In the genomic region with DNA sequence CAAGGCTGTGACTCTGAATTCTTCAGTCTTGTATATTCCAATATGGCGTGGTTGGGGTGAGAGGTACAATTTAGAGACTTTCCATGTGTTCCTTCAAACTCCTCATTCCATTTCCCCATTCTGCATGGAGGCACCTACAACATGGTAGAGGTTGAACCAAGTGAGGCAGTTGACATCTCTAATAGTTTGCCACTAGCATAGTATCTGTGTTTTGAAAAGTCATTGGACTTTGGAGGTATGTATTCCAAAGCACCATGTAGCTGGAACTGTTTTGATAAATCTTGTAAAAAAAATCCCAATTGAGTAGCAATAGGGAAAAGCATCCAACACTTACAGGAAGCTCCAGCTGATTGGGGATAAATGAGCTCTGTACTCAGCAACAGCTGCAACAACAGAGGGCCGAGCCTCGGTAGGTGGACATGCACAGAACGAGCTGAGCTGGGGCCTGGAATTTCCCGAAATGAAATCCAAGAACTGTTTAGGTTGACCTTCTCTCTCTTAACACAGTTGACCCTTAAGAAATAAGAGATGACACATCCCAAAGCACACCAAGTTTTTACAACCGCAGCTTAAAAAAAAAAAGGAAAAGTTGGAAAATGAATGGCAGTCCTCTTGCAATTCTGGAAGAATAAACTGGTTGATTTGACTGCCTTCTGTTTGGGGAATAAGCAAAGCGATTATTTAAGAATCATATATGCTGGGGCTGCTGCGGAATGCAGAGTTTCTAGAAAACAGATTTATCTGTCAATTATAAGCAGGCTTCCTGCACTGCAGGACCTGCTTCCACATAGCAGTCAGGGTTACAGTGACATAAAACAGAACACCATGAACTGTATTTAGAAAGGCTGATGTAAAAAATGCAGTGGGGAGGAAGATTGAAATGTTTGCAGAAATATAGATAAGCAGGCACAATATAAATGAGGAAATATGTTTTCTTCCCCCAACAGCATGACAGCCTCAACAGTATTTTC, we compare ENCODE assay signal across 8 cellular contexts.
DNase-seq lines count a peak whose midpoint lies in the region; ATAC-seq and TF ChIP-seq lines count a peak whose summit lies in the region.

No MANE protein-coding gene starts in this region.

- ATAC-seq in HG02884 (IDR thresholded peaks at IDR 0.05; ENCODE audit: unreplicated experiment): peak; percentile 6
- no peak for ATAC-seq in GM21526 (IDR thresholded peaks at IDR 0.05; ENCODE audit: low FRiP score, unreplicated experiment)

- intact Hi-C loops in adrenal gland (cut with DNase I): no loop called here
- intact Hi-C loops in activated naive CD4-positive, alpha-beta T cell treated with anti-CD3 and anti-CD28 coated beads for 36 hours (cut with micrococcal nuclease): no loop called here

- CTCF ChIA-PET in activated naive CD4-positive, alpha-beta T cell treated with anti-CD3 and anti-CD28 coated beads for 36 hours (lab: Charles Lee): no interaction called here

- H3K36me3 Mint-ChIP-seq in activated naive CD4-positive, alpha-beta T cell treated with anti-CD3 and anti-CD28 coated beads for 36 hours (ENCODE audit: low read depth): no peaks in the 10 kb centered on the region

- no peak overlapping the region for H3K4me3 ChIP-seq in adrenal gland
- peak overlapping the region in 1 of 2 donors; percentile 1 for H3K4me3 ChIP-seq in stomach smooth muscle (ENCODE audit: low read length in 2 of 2)

- TF ChIP-seq CTCF in adrenal gland (IDR thresholded peaks at IDR 0.05): no peak

- H3K27ac ChIP-seq in adrenal gland: peak overlapping the region in 2 of 5 donors; percentile 11 to 28
- peak overlapping the region; percentile 25 for H3K27ac ChIP-seq in stomach smooth muscle (ENCODE audit: low read length)

- H3K9me3 ChIP-seq in adrenal gland (replicated peaks in 1 of 3) (no peaks in the 10 kb centered on the region), stomach smooth muscle (ENCODE audit: control insufficient read depth in 2 of 2, low read length in 2 of 2) (no peaks in the 10 kb centered on the region)

- peak in 6 of 7 donors; percentile 39 to 64 (median 55) for DNase-seq in adrenal gland
- peak; percentile 83 for DNase-seq in islet precursor cell
- no peak for DNase-seq in activated effector memory CD4-positive, alpha-beta T cell treated with anti-CD3 and anti-CD28 coated beads, Interleukin-2, amount 50 U/mL, for 16 hours
- DNase-seq in activated naive CD4-positive, alpha-beta T cell treated with anti-CD3 and anti-CD28 coated beads for 36 hours: no peak
- no peak for DNase-seq in iPS-NIHi7 (ENCODE audit: extremely low spot score)

- H3K4me1 ChIP-seq in adrenal gland (replicated peaks in 1 of 2) (peaks cover 22 to 51% of the 10 kb centered on the region in 2 donors), stomach smooth muscle (ENCODE audit: control insufficient read depth, insufficient read depth, low read length) (peaks cover 12% of the 10 kb centered on the region)

- peaks cover 7% of the 10 kb centered on the region for H3K4me1 Mint-ChIP-seq in activated naive CD4-positive, alpha-beta T cell treated with anti-CD3 and anti-CD28 coated beads for 36 hours (ENCODE audit: low read depth)

- WGBS in adrenal gland, 4 donors: 19 to 37% (median 28%) methylated on average over 8 of the region's 8 CpGs

- no peak overlapping the region for H3K27ac Mint-ChIP-seq in activated naive CD4-positive, alpha-beta T cell treated with anti-CD3 and anti-CD28 coated beads for 36 hours

- no peaks in the 10 kb centered on the region for H3K27me3 Mint-ChIP-seq in activated naive CD4-positive, alpha-beta T cell treated with anti-CD3 and anti-CD28 coated beads for 36 hours (ENCODE audit: low read depth)

- H3K36me3 ChIP-seq in adrenal gland (replicated peaks in 1 of 2): no peaks in the 10 kb centered on the region
- no peaks in the 10 kb centered on the region for H3K36me3 ChIP-seq in stomach smooth muscle (ENCODE audit: control insufficient read depth in 2 of 2, insufficient read depth in 2 of 2, low read length in 2 of 2)

- no peak for TF ChIP-seq POLR2A in adrenal gland (IDR thresholded peaks at IDR 0.05)

- no peak overlapping the region for H3K9ac ChIP-seq in stomach smooth muscle (ENCODE audit: low read length in 2 of 2)

- H3K4me3 Mint-ChIP-seq in activated naive CD4-positive, alpha-beta T cell treated with anti-CD3 and anti-CD28 coated beads for 36 hours: no peak overlapping the region

- no peaks in the 10 kb centered on the region for H3K9me3 Mint-ChIP-seq in activated naive CD4-positive, alpha-beta T cell treated with anti-CD3 and anti-CD28 coated beads for 36 hours

- H3K27me3 ChIP-seq in adrenal gland (no peaks in the 10 kb centered on the region), stomach smooth muscle (ENCODE audit: control insufficient read depth in 1 of 2, insufficient read depth in 2 of 2, low read length in 2 of 2) (no peaks in the 10 kb centered on the region)

Comparison
In these comparisons a context has a peak if more than half of its experiments do, and no peak if none do; other contexts are left out.
1. DNase-seq: peak in adrenal gland (6 of 7) and islet precursor cell (single experiment); none in activated effector memory CD4-positive, alpha-beta T cell treated with anti-CD3 and anti-CD28 coated beads, Interleukin-2, amount 50 U/mL, for 16 hours (single experiment), activated naive CD4-positive, alpha-beta T cell treated with anti-CD3 and anti-CD28 coated beads for 36 hours (single experiment) and iPS-NIHi7 (single experiment).